Comparison of ENCODE assay signal across 8 cellular contexts in genomic region chr1:200670215-200671118, GRCh38. TPM values are rescaled to one million over a fixed set of nuclear protein-coding genes. Genes with fewer than 3 reads are reported as not detected.
DNase-seq lines count a peak whose midpoint lies in the region; ATAC-seq, FAIRE-seq and TF ChIP-seq lines count a peak whose summit lies in the region.

No MANE protein-coding gene starts in this region.

- H3K27ac Mint-ChIP-seq in activated CD4-positive, alpha-beta T cell treated with anti-CD3 and anti-CD28 coated beads for 36 hours = peak overlapping the region; percentile 99

- POLR2A ChIA-PET in activated CD4-positive, alpha-beta T cell treated with anti-CD3 and anti-CD28 coated beads for 36 hours (lab: Charles Lee) = interaction anchor here (0.6 to 2.5 kb wide), 6 partner anchors 49 to 351 kb away, joined by 3 to 15 read pairs (median 4); partner anchors contain the start of gene KIF14

- H3K36me3 Mint-ChIP-seq in activated CD4-positive, alpha-beta T cell treated with anti-CD3 and anti-CD28 coated beads for 36 hours (ENCODE audit: low read depth) = peaks cover 9% of the 10 kb centered on the region

- no peaks in the 10 kb centered on the region for H3K27me3 Mint-ChIP-seq in activated CD4-positive, alpha-beta T cell treated with anti-CD3 and anti-CD28 coated beads for 36 hours

- intact Hi-C loops in activated CD4-positive, alpha-beta T cell treated with anti-CD3 and anti-CD28 coated beads for 36 hours (cut with DNase I, micrococcal nuclease) = loop anchor here (1.0 to 5.0 kb wide), 4 partner anchors 50 to 349 kb away; partner anchors contain the start of genes CAMSAP2 (in 1 of the 2) and KIF14 (in 1 of the 2)

- peak overlapping the region; percentile 98 to 100 for H3K27ac ChIP-seq in mucosa of rectum (ENCODE audit: low read depth in 2 of 2, low read length in 2 of 2)

- H3K4me3 Mint-ChIP-seq in activated CD4-positive, alpha-beta T cell treated with anti-CD3 and anti-CD28 coated beads for 36 hours = peak overlapping the region; percentile 94

- H3K4me1 Mint-ChIP-seq in activated CD4-positive, alpha-beta T cell treated with anti-CD3 and anti-CD28 coated beads for 36 hours = peaks cover 42% of the 10 kb centered on the region

- H3K4me1 ChIP-seq in mucosa of rectum (ENCODE audit: control insufficient read depth in 2 of 2, insufficient read depth in 2 of 2, low read length in 2 of 2) = peaks cover 5 to 12% of the 10 kb centered on the region in 2 donors

- ATAC-seq in activated CD4-positive, alpha-beta T cell treated with anti-CD3 and anti-CD28 coated beads for 36 hours = peak; percentile 10

- H3K27me3 ChIP-seq in mucosa of rectum (ENCODE audit: control insufficient read depth in 2 of 2, insufficient read depth in 2 of 2, low read length in 2 of 2) = no peaks in the 10 kb centered on the region

- no peak for FAIRE-seq in urothelium cell line (lab: Jason Lieb, UNC)

- no peaks in the 10 kb centered on the region for H3K9me3 ChIP-seq in mucosa of rectum (ENCODE audit: control insufficient read depth in 2 of 2, low read length in 2 of 2)

- CTCF ChIA-PET in activated CD4-positive, alpha-beta T cell treated with anti-CD3 and anti-CD28 coated beads for 36 hours (lab: Charles Lee) = interaction anchor here (0.6 to 3.5 kb wide), 9 partner anchors 11 to 133 kb away, joined by 3 to 32 read pairs (median 3); no protein-coding TSS in a partner anchor

- H3K4me3 ChIP-seq in epithelial cell of esophagus (ENCODE audit: low read length) (peak overlapping the region; percentile 62), mucosa of rectum (ENCODE audit: low read length in 2 of 2) (peak overlapping the region; percentile 68 to 85)

- H3K9ac ChIP-seq in mucosa of rectum (ENCODE audit: low read depth in 1 of 2, low read length in 2 of 2) = peak overlapping the region; percentile 79 to 88

- no peak for TF ChIP-seq CTCF in epithelial cell of esophagus (IDR thresholded peaks at IDR 0.05; ENCODE audit: insufficient read depth, low read depth, low read length, missing control alignments)

- H3K36me3 ChIP-seq in mucosa of rectum (ENCODE audit: control insufficient read depth in 2 of 2, insufficient read depth in 2 of 2, low read length in 2 of 2) = peaks cover 0 to 4% of the 10 kb centered on the region in 2 donors

- peak; percentile 48 for DNase-seq in activated CD4-positive, alpha-beta T cell treated with anti-CD3 and anti-CD28 coated beads for 36 hours
- no peak for DNase-seq in activated CD4-positive, alpha-beta T cell treated with anti-CD3 and anti-CD28 coated beads for 4 hours
- DNase-seq in H4 (ENCODE audit: low spot score) (peak; percentile 84), MV-4-11 (lab: John Stamatoyannopoulos, UW) (peak; percentile 85), SW 1271 (lab: John Stamatoyannopoulos, UW) (peak; percentile 29 to 71), epithelial cell of esophagus (ENCODE audit: low read depth) (peak; percentile 82), urothelium cell line (ENCODE audit: low spot score) (peak; percentile 47)

- H3K9me3 Mint-ChIP-seq in activated CD4-positive, alpha-beta T cell treated with anti-CD3 and anti-CD28 coated beads for 36 hours (ENCODE audit: low read depth) = no peaks in the 10 kb centered on the region

RNA-seq across cellular contexts. Expression of gene DDX59, which starts 0.8 kb away (rescaled TPM):
- total RNA-seq in activated CD4-positive, alpha-beta T cell treated with anti-CD3 and anti-CD28 coated beads for 36 hours = 10 to 100 TPM; 17.4 to 19.4 TPM
- 16.3 and 18.8 TPM in 2 replicates for total RNA-seq in H4 (2014; rRNA removed; shearing (Covaris generic))

RNA-seq across cellular contexts. Expression of gene KIF14, which starts 49.9 kb away (rescaled TPM):
- 10 to 100 TPM; 14.8 to 14.9 TPM for total RNA-seq in activated CD4-positive, alpha-beta T cell treated with anti-CD3 and anti-CD28 coated beads for 36 hours
- 10.4 and 13.5 TPM in 2 replicates for total RNA-seq in H4 (2014; rRNA removed; shearing (Covaris generic))

Comparison
In these comparisons a context has a peak if more than half of its experiments do, and no peak if none do; other contexts are left out.
1. DNase-seq: peak in activated CD4-positive, alpha-beta T cell treated with anti-CD3 and anti-CD28 coated beads for 36 hours (single experiment), H4 (single experiment), MV-4-11 (single experiment), SW 1271 (2 of 2), epithelial cell of esophagus (single experiment) and urothelium cell line (single experiment); none in activated CD4-positive, alpha-beta T cell treated with anti-CD3 and anti-CD28 coated beads for 4 hours (0 of 2).